Comparison of ENCODE assay signal across 30 cellular contexts in the genomic region with DNA sequence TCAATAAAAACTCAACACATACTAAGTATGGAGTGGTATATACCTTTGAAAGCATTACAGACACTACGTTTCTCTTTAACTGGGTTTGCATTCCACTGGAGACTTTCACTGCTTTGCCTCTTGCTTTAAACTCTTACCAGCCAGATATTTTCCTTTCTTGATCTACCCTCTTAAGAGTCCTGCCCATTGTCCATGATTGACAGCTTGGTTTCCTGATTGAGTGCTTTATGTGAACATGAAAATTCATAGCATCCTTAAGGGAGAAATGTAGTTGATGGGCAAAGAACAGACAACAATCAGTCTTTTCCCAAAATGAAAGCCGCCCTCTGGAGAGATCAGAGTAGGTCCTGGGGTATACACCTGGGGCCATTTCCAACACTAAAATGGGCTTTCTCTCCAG.
"Had no signal": no experiment of that assay in that cellular context is flagged by ENCODE, and none has a peak within 500 bp of the region (broad histone marks: within the 10 kb centered on the region; RNA-seq: fewer than 3 reads in every experiment).

No MANE protein-coding gene starts in this region.

- H3K27me3 ChIP-seq: ascending aorta, breast epithelium, cardiac muscle cell, colonic mucosa had no signal

- H3K4me3 ChIP-seq: ascending aorta, breast epithelium, cardiac muscle cell, colonic mucosa had no signal

- FAIRE-seq: endometrium, endothelial cell of umbilical vein, frontal cortex had no signal

- DNase-seq: activated CD4-positive, alpha-beta memory T cell treated with anti-CD3 and anti-CD28 coated beads for 36 hours; activated CD4-positive, alpha-beta T cell treated with anti-CD3 and anti-CD28 coated beads for 36 hours; activated CD4-positive, alpha-beta T cell treated with anti-CD3 and anti-CD28 coated beads, Interleukin-2, amount 10 ng/mL, durations not matched to agents 24 days and 14 days; activated CD4-positive, CD25-positive, alpha-beta regulatory T cell; activated CD4-positive, CD25-positive, alpha-beta regulatory T cell treated with anti-CD3 and anti-CD28 coated beads, Interleukin-2, amount 50 U/mL, for 72 hours; activated CD8-positive, alpha-beta memory T cell treated with anti-CD3 and anti-CD28 coated beads, Interleukin-2, amount 10 ng/mL, durations not matched to agents 7 days and 5 days; activated CD8-positive, alpha-beta memory T cell treated with anti-CD3 and anti-CD28 coated beads, Interleukin-2, amount 50 U/mL, for 4 hours; activated CD8-positive, alpha-beta T cell treated with anti-CD3 and anti-CD28 coated beads, Interleukin-2, amount 10 ng/mL, durations not matched to agents 7 days and 5 days; activated effector memory CD4-positive, alpha-beta T cell treated with anti-CD3 and anti-CD28 coated beads, Interleukin-2, amount 50 U/mL, for 16 hours; activated naive CD4-positive, alpha-beta T cell treated with anti-CD3 and anti-CD28 coated beads, Interleukin-2, amount 10 ng/mL, durations not matched to agents 7 days and 5 days; activated naive CD8-positive, alpha-beta T cell treated with anti-CD3 and anti-CD28 coated beads, Interleukin-2, amount 10 ng/mL, durations not matched to agents 7 days and 5 days; activated T-cell treated with anti-CD3 and anti-CD28 coated beads, Interleukin-2, amount 50 U/mL, for 1 hour; activated T-cell treated with anti-CD3 and anti-CD28 coated beads, Interleukin-2, amount 50 U/mL, for 48 hours; central memory CD4-positive, alpha-beta T cell; cerebellar nuclear complex; colonic mucosa; effector CD8-positive, alpha-beta T cell; foreskin fibroblast; head of caudate nucleus; T-helper 17 cell; T1000; WERI-Rb-1 had no signal

- H3K36me3 ChIP-seq: ascending aorta, breast epithelium, cardiac muscle cell, colonic mucosa had no signal

- ATAC-seq: activated CD4-positive, alpha-beta T cell treated with anti-CD3 and anti-CD28 coated beads for 36 hours; activated CD8-positive, alpha-beta memory T cell treated with anti-CD3 and anti-CD28 coated beads, Interleukin-2, amount 10 ng/mL, durations not matched to agents 7 days and 5 days; activated CD8-positive, alpha-beta T cell treated with anti-CD3 and anti-CD28 coated beads, Interleukin-2, amount 10 ng/mL, durations not matched to agents 7 days and 5 days; activated naive CD4-positive, alpha-beta T cell treated with anti-CD3 and anti-CD28 coated beads, Interleukin-2, amount 50 U/mL, for 72 hours; T-helper 17 cell had no signal

- H3K9me3 ChIP-seq: ascending aorta, breast epithelium, colonic mucosa had no signal

- H3K27ac ChIP-seq: ascending aorta, breast epithelium, cardiac muscle cell, colonic mucosa, epithelial cell of prostate, WERI-Rb-1 had no signal

- H3K4me1 ChIP-seq: breast epithelium had no signal
